Comparison of ENCODE assay signal across 8 cellular contexts in the genomic region with DNA sequence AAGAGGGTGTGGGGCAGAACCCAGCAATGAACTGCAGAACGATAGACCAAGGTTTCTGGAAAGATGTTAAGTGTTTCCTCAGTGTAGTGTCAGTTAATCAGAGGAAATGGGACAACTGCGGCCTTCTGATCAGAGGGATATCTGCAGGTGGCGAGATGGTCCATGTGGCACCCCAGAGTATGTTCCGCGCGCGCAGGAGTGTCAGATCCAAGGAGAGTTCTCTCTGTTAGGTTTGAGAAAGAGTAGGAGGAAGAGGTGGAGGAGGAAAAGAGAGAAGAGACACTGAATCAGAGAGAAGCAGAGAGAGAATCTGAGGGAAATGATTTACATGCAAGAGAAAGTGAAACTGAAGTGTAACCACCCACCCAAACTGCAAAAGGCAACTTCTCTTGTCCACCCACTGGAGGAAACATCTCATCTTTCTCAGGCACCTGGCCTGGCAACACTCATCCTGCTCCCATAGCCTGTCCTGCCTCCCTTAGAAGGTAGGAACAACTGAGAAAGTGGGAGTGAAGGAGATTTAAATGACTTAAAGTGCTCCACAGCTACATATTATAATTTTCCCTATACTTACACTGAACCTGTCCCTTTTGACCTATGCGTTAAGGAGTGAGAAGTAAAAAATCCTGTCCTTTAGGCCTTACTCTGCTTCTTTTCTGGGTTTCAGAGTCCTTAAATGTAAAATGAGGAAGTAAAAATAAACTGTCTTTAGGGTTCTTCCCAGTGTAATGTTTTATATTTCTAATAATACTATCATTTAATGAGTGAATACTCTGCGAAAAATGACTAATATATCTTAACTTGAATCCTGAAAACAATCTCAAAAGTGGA. TPM values are rescaled to one million over a fixed set of nuclear protein-coding genes. Genes with fewer than 3 reads are reported as not detected.
DNase-seq lines count a peak whose midpoint lies in the region; ATAC-seq and TF ChIP-seq lines count a peak whose summit lies in the region.

No MANE protein-coding gene starts in this region.

- H3K27ac Mint-ChIP-seq in activated CD4-positive, alpha-beta T cell treated with anti-CD3 and anti-CD28 coated beads for 36 hours: peak overlapping the region; percentile 98

- peak; percentile 67 for DNase-seq in activated CD4-positive, alpha-beta T cell treated with anti-CD3 and anti-CD28 coated beads for 36 hours
- DNase-seq in activated CD4-positive, alpha-beta T cell treated with anti-CD3 and anti-CD28 coated beads for 1 hour: no peak
- DNase-seq in activated CD4-positive, alpha-beta T cell treated with anti-CD3 and anti-CD28 coated beads, Interleukin-2, amount 50 U/mL, for 48 hours: peak; percentile 32 to 50
- DNase-seq in stimulated activated CD4-positive, alpha-beta T cell treated with anti-CD3 and anti-CD28 coated beads, Interleukin-2, amount 100 ng/mL, for 24 hours: peak; percentile 39 to 58
- DNase-seq in foreskin keratinocyte (no peak), HPDE6-E6E7 (ENCODE audit: extremely low spot score) (no peak), NCI-H1417 (lab: John Stamatoyannopoulos, UW) (no peak)

- peaks cover 7% of the 10 kb centered on the region for H3K9me3 Mint-ChIP-seq in activated CD4-positive, alpha-beta T cell treated with anti-CD3 and anti-CD28 coated beads for 36 hours (ENCODE audit: low read depth)

- ATAC-seq in activated CD4-positive, alpha-beta T cell treated with anti-CD3 and anti-CD28 coated beads for 36 hours: peak; percentile 79
- peak; percentile 70 for ATAC-seq in HG03135 (IDR thresholded peaks at IDR 0.05; ENCODE audit: unreplicated experiment)
- no peak for ATAC-seq in foreskin keratinocyte

- H3K4me3 Mint-ChIP-seq in activated CD4-positive, alpha-beta T cell treated with anti-CD3 and anti-CD28 coated beads for 36 hours: peak overlapping the region; percentile 75

- no peaks in the 10 kb centered on the region for H3K27me3 Mint-ChIP-seq in activated CD4-positive, alpha-beta T cell treated with anti-CD3 and anti-CD28 coated beads for 36 hours

- H3K36me3 Mint-ChIP-seq in activated CD4-positive, alpha-beta T cell treated with anti-CD3 and anti-CD28 coated beads for 36 hours (ENCODE audit: low read depth): peaks cover 2% of the 10 kb centered on the region

- CTCF ChIA-PET in activated CD4-positive, alpha-beta T cell treated with anti-CD3 and anti-CD28 coated beads for 36 hours (lab: Charles Lee): interaction anchor here (0.8 to 9.8 kb wide), 10 partner anchors 8 to 388 kb away, joined by 3 to 463 read pairs (median 8); a partner anchor contains a TSS

- no peaks in the 10 kb centered on the region for H3K4me1 ChIP-seq in foreskin keratinocyte

- peaks cover 9% of the 10 kb centered on the region for H3K27me3 ChIP-seq in foreskin keratinocyte

- intact Hi-C loops in activated CD4-positive, alpha-beta T cell treated with anti-CD3 and anti-CD28 coated beads for 36 hours (cut with DNase I, micrococcal nuclease): loop anchor here (1.0 to 5.0 kb wide), 9 partner anchors 8 to 636 kb away; no protein-coding TSS in a partner anchor

- H3K27ac ChIP-seq in foreskin keratinocyte: no peak overlapping the region

- H3K4me1 Mint-ChIP-seq in activated CD4-positive, alpha-beta T cell treated with anti-CD3 and anti-CD28 coated beads for 36 hours: peaks cover 58% of the 10 kb centered on the region

- POLR2A ChIA-PET in activated CD4-positive, alpha-beta T cell treated with anti-CD3 and anti-CD28 coated beads for 36 hours (lab: Charles Lee): no interaction called here

- no peak for TF ChIP-seq CTCF in foreskin keratinocyte (conservative IDR thresholded peaks at IDR 0.05)

RNA-seq across cellular contexts. Expression of a gene that starts 6.8 kb away (rescaled TPM):
- 100 to 1,000 TPM in 1 of 2 experiments, 10 to 100 TPM in 1; 81.0 to 107 TPM for total RNA-seq in activated CD4-positive, alpha-beta T cell treated with anti-CD3 and anti-CD28 coated beads for 36 hours
- not detected in 2 replicates for total RNA-seq in foreskin keratinocyte
- not detected in 2 replicates for polyA plus RNA-seq in foreskin keratinocyte

RNA-seq across cellular contexts. Expression of a gene that starts 28.4 kb away (rescaled TPM):
- total RNA-seq in activated CD4-positive, alpha-beta T cell treated with anti-CD3 and anti-CD28 coated beads for 36 hours: not detected
- not detected in 2 replicates for total RNA-seq in foreskin keratinocyte
- not detected in 2 replicates for polyA plus RNA-seq in foreskin keratinocyte

Comparison
In these comparisons a context has a peak if more than half of its experiments do, and no peak if none do; other contexts are left out.
1. DNase-seq: peak in activated CD4-positive, alpha-beta T cell treated with anti-CD3 and anti-CD28 coated beads for 36 hours (single experiment), activated CD4-positive, alpha-beta T cell treated with anti-CD3 and anti-CD28 coated beads, Interleukin-2, amount 50 U/mL, for 48 hours (2 of 2) and stimulated activated CD4-positive, alpha-beta T cell treated with anti-CD3 and anti-CD28 coated beads, Interleukin-2, amount 100 ng/mL, for 24 hours (2 of 2); none in activated CD4-positive, alpha-beta T cell treated with anti-CD3 and anti-CD28 coated beads for 1 hour (single experiment), foreskin keratinocyte (0 of 2), HPDE6-E6E7 (single experiment) and NCI-H1417 (0 of 3).
2. RNA of a gene that starts 6.8 kb away (total RNA-seq): 81.0 to 107 TPM in activated CD4-positive, alpha-beta T cell treated with anti-CD3 and anti-CD28 coated beads for 36 hours; not detected in foreskin keratinocyte; every median in the first group is over 10 times any median in the second.